In the genomic region with DNA sequence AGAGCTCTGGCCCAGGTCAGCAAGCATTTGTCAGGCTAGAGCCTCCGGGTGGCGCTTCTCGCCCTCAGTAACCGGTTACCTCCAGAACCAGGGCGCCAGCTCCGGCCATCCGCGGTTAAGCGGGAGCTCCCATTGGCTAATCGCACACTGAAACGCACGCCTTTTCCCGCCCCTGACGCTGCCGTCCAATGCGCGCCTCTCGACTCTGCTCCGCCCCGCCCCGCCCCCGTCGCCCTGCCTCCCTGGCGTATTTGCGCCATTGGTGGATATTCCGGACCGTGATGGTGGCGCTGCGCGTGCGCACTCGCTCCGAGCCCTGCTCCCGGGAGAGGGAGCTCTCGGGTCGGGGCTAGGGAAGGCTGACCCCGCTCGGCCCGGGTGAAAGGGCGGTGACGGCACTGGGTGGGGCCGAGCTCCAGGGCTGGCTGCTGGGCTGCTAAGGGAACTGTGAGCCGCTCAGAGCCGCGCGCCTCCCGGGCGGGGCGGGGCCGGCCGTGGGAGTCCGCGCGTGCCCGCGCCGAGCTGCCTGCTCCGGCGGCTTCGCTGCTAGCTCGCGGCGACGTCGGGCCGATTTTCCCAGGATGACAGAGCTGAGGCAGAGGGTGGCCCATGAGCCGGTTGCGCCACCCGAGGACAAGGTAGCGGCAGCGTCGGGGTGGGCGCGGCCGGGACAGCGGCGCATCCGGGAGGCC, we compare ENCODE assay signal across 2 cellular contexts.
TF ChIP-seq lines count a peak whose summit lies in the region.

TSS of gene CDS2 (plus strand) at position 497 of the 692 bp plus-strand sequence. CDS start at position 582, 85 bp downstream.

TF ChIP-seq in IMR-90, 13 proteins besides CTCF, POLR2A, EP300 and RAD21:
- TF ChIP-seq BHLHE40 (IDR thresholded peaks at IDR 0.05; ENCODE audit: low read depth, low read length) (peak; percentile 13; the same call in 1 of the 2 replicates), RCOR1 (IDR thresholded peaks at IDR 0.05; ENCODE audit: insufficient replicate concordance, low read length) (no peak), CEBPB (IDR thresholded peaks at IDR 0.05; ENCODE audit: low read depth, low read length) (peak; percentile 72), FOS (IDR thresholded peaks at IDR 0.05; ENCODE audit: low read depth, low read length) (no peak), USF2 (IDR thresholded peaks at IDR 0.05; ENCODE audit: low read depth, low read length) (no peak), MXI1 (IDR thresholded peaks at IDR 0.05; ENCODE audit: borderline replicate concordance, low read depth, low read length) (peak; percentile 17; the same call in 1 of the 2 replicates), SMC3 (IDR thresholded peaks at IDR 0.05; ENCODE audit: low read depth, low read length) (peak; percentile 73), NFE2L2 (IDR thresholded peaks at IDR 0.05; ENCODE audit: low read depth, low read length) (no peak), CHD1 (IDR thresholded peaks at IDR 0.05; ENCODE audit: low read depth, low read length) (no peak), MAFK (IDR thresholded peaks at IDR 0.05; ENCODE audit: low read depth, low read length) (no peak), MAZ (IDR thresholded peaks at IDR 0.05; ENCODE audit: borderline replicate concordance, low read depth, low read length) (peak; percentile 84; the same call in 1 of the 2 replicates), RFX5 (IDR thresholded peaks at IDR 0.05; ENCODE audit: low read depth, low read length) (no peak), ELK1 (IDR thresholded peaks at IDR 0.05; ENCODE audit: borderline replicate concordance, low read depth, low read length) (no peak)
TF ChIP-seq in IMR-90: peak in this region for 5.

TF ChIP-seq in endothelial cell of umbilical vein, 7 proteins besides CTCF, POLR2A, EP300 and RAD21:
- TF ChIP-seq POLR2AphosphoS5 (IDR thresholded peaks at IDR 0.05; ENCODE audit: insufficient read depth, low read depth, low read length) (peak; percentile 48), GATA2 (IDR thresholded peaks at IDR 0.05; ENCODE audit: insufficient read depth, insufficient read length, low read depth, low read length) (no peak)
